Comparison of ENCODE assay signal across 25 cellular contexts in the genomic region with DNA sequence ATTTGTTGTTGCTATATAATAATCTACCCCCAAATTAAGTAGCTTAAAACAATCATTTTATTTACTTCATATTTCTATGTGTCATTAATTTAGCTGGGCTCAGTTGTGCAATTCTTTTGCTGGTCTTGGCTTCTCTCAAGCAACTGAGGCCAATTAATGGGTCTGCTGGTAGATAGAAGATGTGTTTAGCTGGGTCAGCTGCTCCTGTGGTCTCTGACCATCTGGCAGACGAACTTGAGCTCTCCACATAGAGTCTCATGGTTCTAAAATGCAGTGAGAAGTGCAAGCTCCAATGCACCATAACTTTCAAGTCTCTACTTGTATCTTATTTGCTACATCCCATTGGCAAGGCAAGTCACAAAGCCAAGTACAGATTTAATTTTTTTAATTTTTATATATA.
DNase-seq lines count a peak whose midpoint lies in the region; ATAC-seq, FAIRE-seq and TF ChIP-seq lines count a peak whose summit lies in the region.
"Had no signal": no experiment of that assay in that cellular context is flagged by ENCODE, and none has a peak within 500 bp of the region (broad histone marks: within the 10 kb centered on the region; RNA-seq: fewer than 3 reads in every experiment).

No MANE protein-coding gene starts in this region.

- H3K9me3 Mint-ChIP-seq in astrocyte (ENCODE audit: unreplicated experiment) = no peaks in the 10 kb centered on the region
- H3K9me3 Mint-ChIP-seq: CD8-positive, alpha-beta T cell had no signal

- no peaks in the 10 kb centered on the region for H3K36me3 ChIP-seq in astrocyte (ENCODE audit: insufficient read depth, low read length)

- peak; percentile 62 for ATAC-seq in Right ventricle myocardium inferior
- no peak for ATAC-seq in right cardiac atrium
- no peak for ATAC-seq in GM18909 (IDR thresholded peaks at IDR 0.05; ENCODE audit: poor library complexity, unreplicated experiment)
- ATAC-seq in GM18517 (IDR thresholded peaks at IDR 0.05; ENCODE audit: unreplicated experiment) = no peak
- no peak for ATAC-seq in GM18868 (IDR thresholded peaks at IDR 0.05; ENCODE audit: unreplicated experiment)
- ATAC-seq: CD8-positive, alpha-beta T cell had no signal

- H2AFZ ChIP-seq in astrocyte (ENCODE audit: low read depth, low read length) = no peak overlapping the region

- no peak for FAIRE-seq in astrocyte (lab: Jason Lieb, UNC)
- FAIRE-seq: G401.6, GM18507, H54 had no signal

- H3K9ac ChIP-seq in astrocyte (ENCODE audit: low read length) = no peak overlapping the region

- intact Hi-C loops in Right ventricle myocardium inferior (cut with DNase I) (no loop called here), right cardiac atrium (cut with DNase I) (no loop called here)

- no peaks in the 10 kb centered on the region for H3K79me2 ChIP-seq in astrocyte (ENCODE audit: insufficient read depth, low read length)

- H3K4me3 Mint-ChIP-seq in astrocyte (ENCODE audit: unreplicated experiment) = no peak overlapping the region
- H3K4me3 Mint-ChIP-seq: CD8-positive, alpha-beta T cell; IgD-negative memory B cell had no signal

- no peaks in the 10 kb centered on the region for H3K27me3 Mint-ChIP-seq in astrocyte (ENCODE audit: low read depth, unreplicated experiment)
- H3K27me3 Mint-ChIP-seq: IgD-negative memory B cell had no signal

- H3K9me3 ChIP-seq in right cardiac atrium (ENCODE audit: control insufficient read depth, low read length) = no peaks in the 10 kb centered on the region
- H3K9me3 ChIP-seq in astrocyte (ENCODE audit: insufficient read depth, low read depth, low read length) = no peaks in the 10 kb centered on the region

- H3K4me3 ChIP-seq in right cardiac atrium (ENCODE audit: low read length) = no peak overlapping the region
- no peak overlapping the region for H3K4me3 ChIP-seq in astrocyte (ENCODE audit: insufficient read depth, low read depth, low read length)
- no peak overlapping the region for H3K4me3 ChIP-seq in fibroblast of the aortic adventitia (ENCODE audit: low read depth, low read length)
- H3K4me3 ChIP-seq: SK-N-MC had no signal

- H3K27ac Mint-ChIP-seq in astrocyte (ENCODE audit: unreplicated experiment) = no peak overlapping the region
- H3K27ac Mint-ChIP-seq: CD8-positive, alpha-beta T cell; IgD-negative memory B cell had no signal

- DNase-seq in Right ventricle myocardium inferior (ENCODE audit: missing footprints) (no peak), right cardiac atrium (no peak), astrocyte (ENCODE audit: low read depth) (peak; percentile 35), fibroblast of the aortic adventitia (ENCODE audit: low read depth) (peak; percentile 13)
- DNase-seq: 8988T; AML-193; C1 segment of cervical spinal cord; CD8-positive, alpha-beta T cell; DMS153; NCI-H1417; NCI-H1694 treated with DMSO at 0.1 percent for 48 hours; NCI-H2081 treated with DMSO at 0.1 percent for 48 hours; NCI-H2171 treated with DMSO at 0.1 percent for 48 hours; NCI-H524 treated with DMSO at 0.1 percent for 48 hours; NCI-H82; OCI-M1; SHP77 had no signal

- H3K4me1 ChIP-seq in right cardiac atrium (ENCODE audit: control insufficient read depth, insufficient read depth, low read length) = no peaks in the 10 kb centered on the region
- peaks cover under 1% of the 10 kb centered on the region for H3K4me1 ChIP-seq in astrocyte (ENCODE audit: insufficient read depth, low read length)

- 52% methylated on average over 1 of the region's 1 CpG for WGBS in right cardiac atrium

- peaks cover 11% of the 10 kb centered on the region for H3K4me1 Mint-ChIP-seq in astrocyte (ENCODE audit: low read depth, unreplicated experiment)
- H3K4me1 Mint-ChIP-seq: IgD-negative memory B cell had no signal

- H3K27ac ChIP-seq in right cardiac atrium (ENCODE audit: low read length) (no peak overlapping the region), astrocyte (ENCODE audit: low read depth, low read length) (no peak overlapping the region)
- H3K27ac ChIP-seq: SK-N-MC had no signal

- TF ChIP-seq CTCF in astrocyte (IDR thresholded peaks at IDR 0.05; ENCODE audit: insufficient read depth, low read depth, low read length) (no peak), fibroblast of the aortic adventitia (IDR thresholded peaks at IDR 0.05; ENCODE audit: insufficient read depth, low read length) (no peak)

- H4K20me1 ChIP-seq in astrocyte (ENCODE audit: insufficient read depth, low read length) = no peaks in the 10 kb centered on the region

- H3K36me3 Mint-ChIP-seq in astrocyte (ENCODE audit: low read depth, unreplicated experiment) = no peaks in the 10 kb centered on the region
- H3K36me3 Mint-ChIP-seq: CD8-positive, alpha-beta T cell; IgD-negative memory B cell had no signal

- H3K27me3 ChIP-seq in right cardiac atrium (ENCODE audit: control insufficient read depth, insufficient read depth) = no peaks in the 10 kb centered on the region
- no peaks in the 10 kb centered on the region for H3K27me3 ChIP-seq in astrocyte (ENCODE audit: insufficient read depth, low read length)

- H3K4me2 ChIP-seq in astrocyte (ENCODE audit: low read length) = no peak overlapping the region

Comparison
In these comparisons a context has a peak if more than half of its experiments do, and no peak if none do; other contexts are left out.
1. DNase-seq: peak in astrocyte (single experiment) and fibroblast of the aortic adventitia (single experiment); none in Right ventricle myocardium inferior (single experiment) and right cardiac atrium (0 of 3).